15 cellular contexts compared by ENCODE assay signal in genomic region chr14:75634848-75635247, GRCh38.
"Had no signal": no experiment of that assay in that cellular context is flagged by ENCODE, and none has a peak within 500 bp of the region (broad histone marks: within the 10 kb centered on the region; RNA-seq: fewer than 3 reads in every experiment).

No MANE protein-coding gene starts in this region.

- H3K4me3 ChIP-seq: body of pancreas, lung, ovary, tibial nerve had no signal

- H3K4me1 Mint-ChIP-seq: naive B cell had no signal

- DNase-seq: activated CD4-positive, alpha-beta T cell treated with anti-CD3 and anti-CD28 coated beads, Interleukin-2, amount 50 U/mL, for 1 hour; activated CD8-positive, alpha-beta memory T cell treated with anti-CD3 and anti-CD28 coated beads for 24 hours; activated gamma-delta T cell treated with Interleukin-2 at 50 U/mL for 16 hours; amygdala; body of pancreas; effector CD8-positive, alpha-beta T cell; left colon; naive B cell; ovary; stimulated activated CD4-positive, alpha-beta T cell treated with anti-CD3 and anti-CD28 coated beads, Interleukin-2, amount 100 ng/mL, for 48 hours; stimulated activated naive B cell treated with anti-CD40 and anti-IgM and Interleukin-4, amounts not matched to agents 10 μg/mL and 1 μg/mL and 100 μg/mL, for 72 hours had no signal

- H3K27me3 Mint-ChIP-seq: activated naive CD8-positive, alpha-beta T cell; naive B cell had no signal

- H3K27ac Mint-ChIP-seq: activated naive CD8-positive, alpha-beta T cell had no signal

- H3K27me3 ChIP-seq: body of pancreas, ovary, tibial nerve had no signal

- H3K36me3 ChIP-seq: ovary had no signal

- FAIRE-seq: endothelial cell of umbilical vein had no signal

- H3K4me3 Mint-ChIP-seq: activated naive CD8-positive, alpha-beta T cell; naive B cell; stimulated activated naive B cell treated with anti-CD40 and anti-IgM and Interleukin-4, amounts not matched to agents 10 μg/mL and 1 μg/mL and 100 μg/mL, for 72 hours had no signal

- H3K9me3 Mint-ChIP-seq: naive B cell; stimulated activated naive B cell treated with anti-CD40 and anti-IgM and Interleukin-4, amounts not matched to agents 10 μg/mL and 1 μg/mL and 100 μg/mL, for 72 hours had no signal
